In the genomic region with DNA sequence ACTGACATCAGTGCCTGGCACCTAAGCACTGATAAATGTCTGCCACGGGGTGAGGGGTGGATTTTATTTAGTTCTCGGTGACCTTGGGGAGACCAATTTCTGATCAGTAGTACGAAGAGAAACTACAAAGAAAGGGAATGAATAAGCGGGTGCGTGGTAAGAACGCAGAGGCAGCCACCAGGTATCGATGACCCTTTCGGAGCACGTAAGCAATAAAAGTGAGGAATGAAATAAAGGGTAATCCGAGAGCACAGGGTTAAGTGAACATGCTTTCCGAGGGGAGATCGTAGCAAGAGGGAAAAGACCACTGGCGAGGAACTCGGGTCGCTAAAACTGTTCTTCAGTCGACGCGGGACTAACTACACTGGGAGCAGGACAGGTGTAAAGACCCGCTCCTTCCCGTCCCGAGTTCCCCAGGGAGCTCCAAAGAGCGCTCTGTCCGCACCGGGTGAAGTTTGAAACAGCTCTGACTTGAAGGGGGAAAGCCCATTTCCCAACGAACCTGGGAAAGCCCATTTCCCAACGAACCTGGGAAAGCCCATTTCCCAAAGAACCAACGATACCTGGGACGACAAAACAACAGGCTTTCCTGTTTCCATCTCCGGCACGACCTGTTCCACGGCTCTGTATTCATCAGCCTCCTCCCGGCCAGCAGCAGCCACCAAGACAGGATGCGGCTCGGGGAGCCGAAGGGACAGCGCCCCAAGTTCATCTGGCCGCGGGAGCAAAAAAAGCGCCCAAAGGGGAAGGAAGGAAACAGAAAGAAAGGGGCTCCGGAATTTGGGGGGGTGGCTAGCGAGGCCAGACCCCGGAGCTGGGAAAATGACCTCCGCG, we compare ENCODE assay signal across 8 cellular contexts. TPM values are rescaled to one million over a fixed set of nuclear protein-coding genes. Genes with fewer than 3 reads are reported as not detected.
DNase-seq lines count a peak whose midpoint lies in the region; ATAC-seq and TF ChIP-seq lines count a peak whose summit lies in the region.

No MANE protein-coding gene starts in this region.

- peak overlapping the region; percentile 86 for H3K27ac Mint-ChIP-seq in Caco-2 (ENCODE audit: unreplicated experiment)

- peak overlapping the region; percentile 97 for H3K4me3 ChIP-seq in Caco-2 (ENCODE audit: low read depth, low read length)
- peak overlapping the region; percentile 96 for H3K4me3 ChIP-seq in OCI-LY3 (ENCODE audit: low read length)
- peak overlapping the region; percentile 76 to 82 for H3K4me3 ChIP-seq in duodenal mucosa (ENCODE audit: low read depth in 1 of 2, low read length in 2 of 2)
- peak overlapping the region; percentile 52 for H3K4me3 ChIP-seq in mucosa of descending colon
- H3K4me3 ChIP-seq in vagina = peak overlapping the region; percentile 57 to 63

- no peak for TF ChIP-seq POLR2A in vagina (IDR thresholded peaks at IDR 0.05)

- no peaks in the 10 kb centered on the region for H3K9me3 Mint-ChIP-seq in Caco-2 (ENCODE audit: unreplicated experiment)

- CTCF ChIA-PET in Caco-2 (lab: Charles Lee) = interaction anchor here (1.0 to 1.6 kb wide), 2 partner anchors 48 to 143 kb away, joined by 3 to 8 read pairs; partner anchors contain the start of gene DEPDC1B

- BruUV-seq in Caco-2 (replicated peaks; lab: Mats Ljungman, UMichigan) = no TSS peak

- peaks cover 11% of the 10 kb centered on the region for H3K36me3 Mint-ChIP-seq in Caco-2 (ENCODE audit: insufficient read depth, unreplicated experiment)

- peak overlapping the region; percentile 96 for H3K4me3 Mint-ChIP-seq in Caco-2 (ENCODE audit: unreplicated experiment)

- no peaks in the 10 kb centered on the region for H4K20me1 ChIP-seq in OCI-LY3 (ENCODE audit: insufficient read depth, low read length)

- DNase-seq in Caco-2 (peak in 1 of 2 experiments; percentile 42), mucosa of descending colon (peak in 2 of 3 donors; percentile 38 to 56), vagina (ENCODE audit: extremely low spot score in 2 of 2) (no peak), NK-92 (lab: John Stamatoyannopoulos, UW; ENCODE audit: unreplicated experiment) (no peak)

- H3K27ac ChIP-seq in OCI-LY3 (ENCODE audit: low read length) = no peak overlapping the region
- H3K27ac ChIP-seq in duodenal mucosa (ENCODE audit: low read depth, low read length) = no peak overlapping the region
- H3K27ac ChIP-seq in vagina = peak overlapping the region; percentile 55

- H3K27me3 Mint-ChIP-seq in Caco-2 (ENCODE audit: insufficient read depth, unreplicated experiment) = no peaks in the 10 kb centered on the region

- H3K36me3 ChIP-seq in Caco-2 (ENCODE audit: control insufficient read depth, insufficient read depth, low read length) (no peaks in the 10 kb centered on the region), OCI-LY3 (replicated peaks; ENCODE audit: low read depth, low read length) (no peaks in the 10 kb centered on the region), duodenal mucosa (ENCODE audit: control insufficient read depth in 1 of 2, insufficient read depth in 2 of 2, low read length in 2 of 2) (no peaks in the 10 kb centered on the region), mucosa of descending colon (ENCODE audit: low read depth) (no peaks in the 10 kb centered on the region), vagina (no peaks in the 10 kb centered on the region)

- intact Hi-C loops in Caco-2 (cut with micrococcal nuclease; ENCODE audit: unreplicated experiment) = loop anchor here (1.0 to 10.0 kb wide), 4 partner anchors 33 to 166 kb away; no protein-coding TSS in a partner anchor
- intact Hi-C loops in mucosa of descending colon (cut with DNase I, micrococcal nuclease) = loop anchor here in 1 of 2 donors (10.0 kb wide), 1 partner anchor 148 kb away; no protein-coding TSS in a partner anchor
- intact Hi-C loops in vagina (cut with DNase I) = no loop called here

- H3K4me1 ChIP-seq in Caco-2 (peaks cover 10% of the 10 kb centered on the region), OCI-LY3 (ENCODE audit: low read length) (peaks cover 10% of the 10 kb centered on the region), duodenal mucosa (ENCODE audit: control insufficient read depth in 1 of 2, insufficient read depth in 2 of 2, low read length in 2 of 2) (peaks cover 4 to 10% of the 10 kb centered on the region in 2 donors), mucosa of descending colon (ENCODE audit: low read depth) (peaks cover 4% of the 10 kb centered on the region), vagina (peaks cover 12% of the 10 kb centered on the region)

- peak overlapping the region; percentile 51 for H2AFZ ChIP-seq in OCI-LY3 (ENCODE audit: low read depth, low read length)

- peaks cover 5% of the 10 kb centered on the region; the same call in 1 of the 2 replicates for H3K79me2 ChIP-seq in OCI-LY3 (ENCODE audit: low read length)

- TF ChIP-seq CTCF in Caco-2 (IDR thresholded peaks at IDR 0.05; ENCODE audit: insufficient read depth in 1 of 2, low read depth in 1 of 2, low read length in 1 of 2, severe bottlenecking in 1 of 2, unreplicated experiment in 1 of 2) = no peak
- TF ChIP-seq CTCF in OCI-LY3 (IDR thresholded peaks at IDR 0.05; ENCODE audit: low read depth, low read length) = no peak
- no peak for TF ChIP-seq CTCF in mucosa of descending colon (IDR thresholded peaks at IDR 0.05)
- no peak for TF ChIP-seq CTCF in vagina (IDR thresholded peaks at IDR 0.05)

- no peaks in the 10 kb centered on the region for H3K9me3 ChIP-seq in Caco-2
- no peaks in the 10 kb centered on the region for H3K9me3 ChIP-seq in OCI-LY3 (ENCODE audit: insufficient read depth, low read length)
- H3K9me3 ChIP-seq in duodenal mucosa (ENCODE audit: control insufficient read depth in 1 of 2, low read length in 2 of 2) = no peaks in the 10 kb centered on the region
- no peaks in the 10 kb centered on the region for H3K9me3 ChIP-seq in mucosa of descending colon
- no peaks in the 10 kb centered on the region for H3K9me3 ChIP-seq in vagina

- H3K27me3 ChIP-seq in Caco-2 (replicated peaks; ENCODE audit: control insufficient read depth, insufficient read depth, low read length) (0 out of 2 replicates have a peak, but pooled peaks cover 2% of the 10 kb centered on the region), OCI-LY3 (ENCODE audit: low read depth, low read length) (peaks cover 4% of the 10 kb centered on the region; the same call in 1 of the 2 replicates), duodenal mucosa (ENCODE audit: control insufficient read depth in 1 of 2, insufficient read depth in 2 of 2, low read length in 2 of 2) (peaks cover 0 to 12% of the 10 kb centered on the region in 2 donors), vagina (no peaks in the 10 kb centered on the region)

- peak; percentile 31 for ATAC-seq in GM21447 (IDR thresholded peaks at IDR 0.05; ENCODE audit: unreplicated experiment)
- peak; percentile 58 for ATAC-seq in mucosa of descending colon
- no peak for ATAC-seq in HG03521 (IDR thresholded peaks at IDR 0.05; ENCODE audit: unreplicated experiment)

- POLR2A ChIA-PET in Caco-2 (lab: Charles Lee) = interaction anchor here (2.2 kb wide), 1 partner anchor 143 kb away, joined by 23 read pairs; the partner anchor contains the start of gene DEPDC1B

- peaks cover 36% of the 10 kb centered on the region for H3K4me1 Mint-ChIP-seq in Caco-2 (ENCODE audit: low read depth, unreplicated experiment)

- H3K9ac ChIP-seq in OCI-LY3 (ENCODE audit: low read length) = peak overlapping the region; percentile 74
- H3K9ac ChIP-seq in duodenal mucosa (ENCODE audit: low read depth in 1 of 2, low read length in 2 of 2) = peak overlapping the region; percentile 59 to 76

- H3K4me2 ChIP-seq in OCI-LY3 (ENCODE audit: low read length) = peak overlapping the region; percentile 85

RNA-seq across cellular contexts. Expression of gene ELOVL7, which starts 1.0 kb away (rescaled TPM):
- total RNA-seq in Caco-2 (2022) (16.4 and 19.1 TPM in 2 replicates), mucosa of descending colon (10 to 100 TPM in 2 of 3 donors, 1 to 10 TPM in 1; 8.9 to 33.7 (median 15.9) TPM), vagina (3.9 TPM)

Comparison
In these comparisons a context has a peak if more than half of its experiments do, and no peak if none do; other contexts are left out.
1. DNase-seq: peak in mucosa of descending colon (2 of 3); none in vagina (0 of 2) and NK-92 (single experiment).
2. Peak in every context shown above with its lines, with median percentiles within 50 percentile points of each other: H3K4me3 ChIP-seq.